Comparison of ENCODE assay signal across 8 cellular contexts in the genomic region with DNA sequence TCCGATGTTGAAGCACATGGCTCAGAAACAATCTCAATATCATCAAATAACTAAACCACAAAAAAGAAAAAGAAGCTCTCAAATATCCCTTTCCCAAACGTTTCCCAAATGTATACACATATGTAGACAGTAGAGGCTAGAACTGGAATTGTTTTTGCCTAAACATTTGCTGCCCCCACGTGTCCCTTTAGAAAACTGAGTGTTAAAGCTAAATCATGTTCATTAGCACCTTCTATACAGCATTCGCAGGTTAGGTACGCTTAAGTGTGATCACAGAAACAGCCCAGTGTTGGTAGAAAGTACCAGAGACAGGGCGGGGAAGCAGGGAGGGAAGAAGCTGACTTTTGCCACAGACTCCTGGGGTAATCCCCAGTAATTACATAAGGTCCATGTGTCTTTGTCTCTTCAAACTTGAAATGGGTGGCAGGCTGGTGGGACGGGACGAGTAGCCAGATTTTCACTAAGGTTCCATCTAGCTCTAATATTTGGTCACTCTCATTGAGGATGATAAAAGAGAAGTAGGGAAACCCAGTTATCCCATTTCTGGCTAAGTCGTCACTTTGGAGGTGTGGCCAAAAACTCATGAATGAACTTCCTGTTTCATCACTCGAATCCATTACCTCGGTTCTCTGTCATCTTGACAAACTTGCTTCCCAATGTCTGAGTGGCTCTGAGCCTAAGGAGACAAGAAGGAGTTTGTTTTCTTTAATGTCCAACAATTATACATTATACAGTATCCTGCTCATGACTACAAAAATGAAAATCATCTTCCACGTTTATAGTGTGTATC. TPM values are rescaled to one million over a fixed set of nuclear protein-coding genes. Genes with fewer than 3 reads are reported as not detected.
DNase-seq lines count a peak whose midpoint lies in the region; ATAC-seq, FAIRE-seq and TF ChIP-seq lines count a peak whose summit lies in the region.

No MANE protein-coding gene starts in this region.

- FAIRE-seq in GM12892 (lab: Jason Lieb, UNC): peak; percentile 89
- peak; percentile 60 for FAIRE-seq in TTC549 (lab: Jason Lieb, UNC)

- H3K27me3 ChIP-seq in BE2C: peaks cover 21% of the 10 kb centered on the region
- H3K27me3 ChIP-seq in stomach: peaks cover 0 to 61% (median 21%) of the 10 kb centered on the region in 3 donors

- peak; percentile 76 for ATAC-seq in HG02678 (IDR thresholded peaks at IDR 0.05; ENCODE audit: unreplicated experiment)

- H3K9me3 ChIP-seq in BE2C (no peaks in the 10 kb centered on the region; the same call in 1 of the 2 replicates), stomach (no peaks in the 10 kb centered on the region)

- H3K4me3 ChIP-seq in BE2C (ENCODE audit: low read depth, low read length) (no peak overlapping the region), stomach (no peak overlapping the region)

- no peak for TF ChIP-seq EP300 in stomach (IDR thresholded peaks at IDR 0.05)

- H3K36me3 ChIP-seq in BE2C: no peaks in the 10 kb centered on the region
- no peaks in the 10 kb centered on the region for H3K36me3 ChIP-seq in stomach

- no peak for TF ChIP-seq POLR2A in GM12892 (IDR thresholded peaks at IDR 0.05; ENCODE audit: low read depth, low read length)
- TF ChIP-seq POLR2A in stomach (IDR thresholded peaks at IDR 0.05): no peak

- peak; percentile 59 for TF ChIP-seq CTCF in BE2C (IDR thresholded peaks at IDR 0.05; ENCODE audit: low read depth, low read length)
- peak in 4 of 7 experiments; percentile 21 to 64 (median 44) for TF ChIP-seq CTCF in stomach (IDR thresholded peaks at IDR 0.05)

- DNase-seq in BE2C (no peak), GM12892 (ENCODE audit: insufficient read length) (no peak), NCI-H1105 treated with DMSO at 0.1 percent for 48 hours (lab: John Stamatoyannopoulos, UW) (peak; percentile 64), hepatic stellate cell (ENCODE audit: low spot score) (peak; percentile 47), stomach (no peak)
- no peak for DNase-seq in activated CD8-positive, alpha-beta memory T cell treated with anti-CD3 and anti-CD28 coated beads, Interleukin-2, amount 50 U/mL, for 48 hours

- no peaks in the 10 kb centered on the region for H3K4me1 ChIP-seq in BE2C
- H3K4me1 ChIP-seq in stomach: peaks cover 11 to 18% (median 18%) of the 10 kb centered on the region in 4 donors

- 22 to 26% (median 24%) methylated on average over 12 of the region's 12 CpGs for WGBS in stomach, 5 donors

- H3K27ac ChIP-seq in stomach: no peak overlapping the region

- intact Hi-C loops in stomach (cut with DNase I; ENCODE audit: low total_unique reads): loop anchor here (5.0 to 10.0 kb wide), 2 partner anchors 395 to 1443 kb away; no protein-coding TSS in a partner anchor

RNA-seq across cellular contexts. Expression of a gene that starts 15.0 kb away (rescaled TPM):
- 1.6 TPM for polyA plus RNA-seq in BE2C (2012; ENCODE audit: insufficient read depth, insufficient read length, low read depth)
- polyA plus RNA-seq in GM12892 (2012; ENCODE audit: missing spikeins): 1.5 TPM
- under 1 TPM in 1 of 5 donors, not detected in 4; 0.18 TPM for total RNA-seq in stomach
- 10 to 100 TPM in 1 of 3 donors, under 1 TPM in 1, not detected in 1; 0.50 to 10.1 TPM for polyA plus RNA-seq in stomach

Comparison
In these comparisons a context has a peak if more than half of its experiments do, and no peak if none do; other contexts are left out.
1. DNase-seq: peak in NCI-H1105 treated with DMSO at 0.1 percent for 48 hours (single experiment) and hepatic stellate cell (single experiment); none in BE2C (single experiment), GM12892 (single experiment), stomach (single experiment) and activated CD8-positive, alpha-beta memory T cell treated with anti-CD3 and anti-CD28 coated beads, Interleukin-2, amount 50 U/mL, for 48 hours (single experiment).